ENCODE assay signal across 1 cellular context in the genomic region with DNA sequence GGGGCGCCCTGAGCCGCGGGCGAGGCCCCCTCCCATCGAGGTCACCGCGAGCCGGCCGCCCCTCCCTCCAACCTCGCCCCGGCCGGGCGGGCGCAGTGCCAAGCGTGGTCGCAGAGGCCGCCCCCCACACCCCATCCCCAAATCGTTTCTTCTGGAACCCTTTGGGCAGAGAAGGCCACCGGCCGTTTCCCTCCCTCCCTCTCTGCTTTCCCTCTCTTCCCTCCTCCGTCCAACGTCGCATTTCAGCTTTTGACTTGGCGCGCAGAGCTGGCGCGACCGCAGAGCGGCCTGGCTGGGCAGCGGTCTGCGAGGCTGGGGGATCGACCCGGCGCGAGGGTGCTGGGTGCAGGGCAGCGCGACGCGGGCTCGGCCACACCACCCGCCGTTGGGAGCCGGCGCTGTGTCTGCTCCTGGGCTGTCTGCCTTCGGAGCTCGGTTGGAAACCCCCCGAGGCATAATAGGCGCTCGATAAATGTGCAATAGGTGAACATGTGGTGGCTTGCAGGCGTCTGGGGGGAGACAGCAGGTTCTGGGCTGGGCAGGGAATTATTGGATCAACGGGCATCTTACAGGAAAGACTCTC.
TF ChIP-seq lines count a peak whose summit lies in the region.

No MANE protein-coding gene starts in this region.

TF ChIP-seq in A549, 52 proteins besides CTCF, POLR2A, EP300 and RAD21 (continued from another document):
- TF ChIP-seq, protein P1, sequence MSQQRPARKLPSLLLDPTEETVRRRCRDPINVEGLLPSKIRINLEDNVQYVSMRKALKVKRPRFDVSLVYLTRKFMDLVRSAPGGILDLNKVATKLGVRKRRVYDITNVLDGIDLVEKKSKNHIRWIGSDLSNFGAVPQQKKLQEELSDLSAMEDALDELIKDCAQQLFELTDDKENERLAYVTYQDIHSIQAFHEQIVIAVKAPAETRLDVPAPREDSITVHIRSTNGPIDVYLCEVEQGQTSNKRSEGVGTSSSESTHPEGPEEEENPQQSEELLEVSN (IDR thresholded peaks at IDR 0.05; ENCODE audit: borderline replicate concordance, low read depth): peak; percentile 85
- TF ChIP-seq, protein P2, sequence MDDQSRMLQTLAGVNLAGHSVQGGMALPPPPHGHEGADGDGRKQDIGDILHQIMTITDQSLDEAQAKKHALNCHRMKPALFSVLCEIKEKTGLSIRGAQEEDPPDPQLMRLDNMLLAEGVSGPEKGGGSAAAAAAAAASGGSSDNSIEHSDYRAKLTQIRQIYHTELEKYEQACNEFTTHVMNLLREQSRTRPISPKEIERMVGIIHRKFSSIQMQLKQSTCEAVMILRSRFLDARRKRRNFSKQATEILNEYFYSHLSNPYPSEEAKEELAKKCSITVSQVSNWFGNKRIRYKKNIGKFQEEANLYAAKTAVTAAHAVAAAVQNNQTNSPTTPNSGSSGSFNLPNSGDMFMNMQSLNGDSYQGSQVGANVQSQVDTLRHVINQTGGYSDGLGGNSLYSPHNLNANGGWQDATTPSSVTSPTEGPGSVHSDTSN (IDR thresholded peaks at IDR 0.05): peak; percentile 60; the same call in 1 of the 2 replicates
- no peak for TF ChIP-seq ZFP36 (IDR thresholded peaks at IDR 0.05; ENCODE audit: borderline replicate concordance, partially characterized antibody)
